14 cellular contexts compared by ENCODE assay signal in genomic region chr17:29789186-29790170, GRCh38.
A peak's percentile ranks its signal among the peaks of the same experiment; 100 is the strongest.
DNase-seq lines count a peak whose midpoint lies in the region; ATAC-seq, FAIRE-seq and TF ChIP-seq lines count a peak whose summit lies in the region.
"Had no signal": no experiment of that assay in that cellular context is flagged by ENCODE, and none has a peak within 500 bp of the region (broad histone marks: within the 10 kb centered on the region; RNA-seq: fewer than 3 reads in every experiment).

No MANE protein-coding gene starts in this region.

- H3K27me3 Mint-ChIP-seq in memory B cell: no peaks in the 10 kb centered on the region
- H3K27me3 Mint-ChIP-seq: activated B cell treated with CpG ODN at 0.5 μM for 24 hours had no signal

- 86 to 91% methylated on average over 3 to 4 of the region's 4 CpGs for WGBS in esophagus squamous epithelium, 2 donors
- 52 to 62% methylated on average over 4 of the region's 4 CpGs for WGBS in aorta, 2 donors

- H3K4me3 Mint-ChIP-seq in memory B cell: no peak overlapping the region
- H3K4me3 Mint-ChIP-seq: activated B cell treated with CpG ODN at 0.5 μM for 24 hours, immature natural killer cell had no signal

- H3K9me3 Mint-ChIP-seq in memory B cell: no peaks in the 10 kb centered on the region
- H3K9me3 Mint-ChIP-seq: activated B cell treated with CpG ODN at 0.5 μM for 24 hours; activated naive CD4-positive, alpha-beta T cell treated with anti-CD3 and anti-CD28 coated beads, Interleukin-2, amount 50 U/mL, for 72 hours; immature natural killer cell had no signal

- no peak for FAIRE-seq in D721Med (lab: Jason Lieb, UNC)

- intact Hi-C loops in esophagus squamous epithelium (cut with DNase I): no loop called here
- intact Hi-C loops in aorta (cut with DNase I): no loop called here

- H3K4me3 ChIP-seq in esophagus squamous epithelium (no peak overlapping the region), aorta (ENCODE audit: low read length in 2 of 2) (no peak overlapping the region)

- H3K27me3 ChIP-seq in esophagus squamous epithelium (no peaks in the 10 kb centered on the region), aorta (ENCODE audit: control insufficient read depth in 1 of 2, insufficient read depth in 2 of 2, low read length in 1 of 2) (no peaks in the 10 kb centered on the region)

- H3K27ac Mint-ChIP-seq in memory B cell: peak overlapping the region; percentile 7
- H3K27ac Mint-ChIP-seq: activated B cell treated with CpG ODN at 0.5 μM for 24 hours; activated naive CD4-positive, alpha-beta T cell treated with anti-CD3 and anti-CD28 coated beads, Interleukin-2, amount 50 U/mL, for 72 hours had no signal

- H3K36me3 Mint-ChIP-seq in memory B cell: peaks cover 18% of the 10 kb centered on the region
- H3K36me3 Mint-ChIP-seq: activated naive CD4-positive, alpha-beta T cell treated with anti-CD3 and anti-CD28 coated beads, Interleukin-2, amount 50 U/mL, for 72 hours had no signal

- H3K9me3 ChIP-seq in esophagus squamous epithelium (no peaks in the 10 kb centered on the region), aorta (ENCODE audit: control insufficient read depth, low read length) (no peaks in the 10 kb centered on the region)

- DNase-seq in NCI-H82 (lab: John Stamatoyannopoulos, UW): peak; percentile 32
- DNase-seq in NCI-H82 treated with DMSO at 0.1 percent for 48 hours (lab: John Stamatoyannopoulos, UW; ENCODE audit: unreplicated experiment): no peak
- no peak for DNase-seq in esophagus squamous epithelium (lab: John Stamatoyannopoulos, UW)
- no peak for DNase-seq in memory B cell (ENCODE audit: low spot score in 2 of 2)
- DNase-seq in aorta: no peak
- DNase-seq in EL: no peak
- no peak for DNase-seq in D721Med (ENCODE audit: insufficient read length, low spot score)
- DNase-seq in NCI-H345 (lab: John Stamatoyannopoulos, UW): no peak
- DNase-seq: activated B cell treated with CpG ODN at 0.5 μM for 24 hours; foreskin melanocyte; immature natural killer cell; stimulated activated naive CD8-positive, alpha-beta T cell treated with anti-CD3 and anti-CD28 coated beads, Interleukin-15, Interleukin-2, amounts not matched to agents 100 U/mL and 50 U/mL, for 24 hours had no signal

- ATAC-seq in memory B cell (ENCODE audit: low read depth) (no peak), aorta (ENCODE audit: low FRiP score) (peak; percentile 82)
- ATAC-seq: activated naive CD4-positive, alpha-beta T cell treated with anti-CD3 and anti-CD28 coated beads, Interleukin-2, amount 50 U/mL, for 72 hours; SK-N-SH treated with all-trans-retinoic acid at 6 μM for 48 hours; stimulated activated naive CD8-positive, alpha-beta T cell treated with anti-CD3 and anti-CD28 coated beads, Interleukin-15, Interleukin-2, amounts not matched to agents 100 U/mL and 50 U/mL, for 24 hours had no signal

- no peak for TF ChIP-seq POLR2A in esophagus squamous epithelium (IDR thresholded peaks at IDR 0.05)

- H3K36me3 ChIP-seq in esophagus squamous epithelium: peaks cover 0 to 8% (median 0%) of the 10 kb centered on the region in 3 donors
- H3K36me3 ChIP-seq in aorta (ENCODE audit: control insufficient read depth in 1 of 2, insufficient read depth in 2 of 2, low read length in 1 of 2): no peaks in the 10 kb centered on the region

- H3K4me1 Mint-ChIP-seq in memory B cell: peaks cover 6% of the 10 kb centered on the region

- H3K27ac ChIP-seq in esophagus squamous epithelium (peak overlapping the region; percentile 33 to 72 (median 42)), aorta (ENCODE audit: low read depth in 1 of 2, low read length in 2 of 2) (peak overlapping the region; percentile 15 to 96)

- TF ChIP-seq CTCF in esophagus squamous epithelium (IDR thresholded peaks at IDR 0.05): no peak
- TF ChIP-seq CTCF in D721Med (IDR thresholded peaks at IDR 0.05; ENCODE audit: insufficient read depth, missing control alignments): no peak

- H3K4me1 ChIP-seq in esophagus squamous epithelium (peaks cover 0 to 9% (median 4%) of the 10 kb centered on the region in 3 donors), aorta (ENCODE audit: control insufficient read depth in 1 of 2, insufficient read depth in 2 of 2, low read length in 2 of 2) (peaks cover 0 to 9% of the 10 kb centered on the region in 2 donors)
